ENCODE assay signal across 20 cellular contexts in the genomic region with DNA sequence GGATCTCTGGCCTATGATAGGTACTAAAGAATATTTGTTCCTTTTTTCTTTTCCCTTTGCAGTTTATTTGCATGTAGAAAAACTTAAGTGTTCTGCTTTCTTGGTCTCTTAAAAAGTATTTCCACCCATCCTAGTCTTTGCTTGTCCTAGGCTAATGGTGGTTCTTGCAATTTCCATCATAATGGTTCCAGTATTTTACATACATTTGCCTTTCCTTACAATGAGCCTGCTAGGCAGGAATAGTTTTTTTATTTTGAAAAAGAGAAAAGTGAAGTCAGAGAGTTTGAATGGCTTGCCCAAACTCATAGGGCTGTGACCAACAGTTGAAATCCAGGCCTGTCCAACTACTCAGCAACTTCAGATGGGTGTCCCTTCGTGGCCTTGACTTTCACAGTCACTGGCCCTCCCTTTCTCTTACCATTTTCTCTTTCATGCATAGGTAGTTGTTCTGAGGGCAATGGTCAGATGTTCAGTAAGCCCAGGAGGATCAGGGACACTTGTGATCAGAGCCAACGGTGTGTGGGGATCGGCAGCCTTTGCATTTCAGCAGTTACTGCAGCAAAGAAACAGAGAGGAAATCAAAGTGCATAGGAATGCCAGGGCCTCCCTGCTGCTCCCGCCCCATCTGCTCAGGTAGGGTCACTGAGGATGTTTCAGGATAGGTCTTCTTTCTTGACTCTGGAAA.
"Had no signal": no experiment of that assay in that cellular context is flagged by ENCODE, and none has a peak within 500 bp of the region (broad histone marks: within the 10 kb centered on the region; RNA-seq: fewer than 3 reads in every experiment).

No MANE protein-coding gene starts in this region.

- ATAC-seq: activated naive CD8-positive, alpha-beta T cell treated with anti-CD3 and anti-CD28 coated beads, Interleukin-2, amount 50 U/mL, for 24 hours; effector memory CD8-positive, alpha-beta T cell; stimulated activated naive CD8-positive, alpha-beta T cell treated with anti-CD3 and anti-CD28 coated beads, Interleukin-15, Interleukin-2, amounts not matched to agents 100 U/mL and 50 U/mL, for 24 hours had no signal

- H3K4me3 Mint-ChIP-seq: activated naive CD4-positive, alpha-beta T cell treated with anti-CD3 and anti-CD28 coated beads for 36 hours; activated naive CD8-positive, alpha-beta T cell treated with anti-CD3 and anti-CD28 coated beads, Interleukin-2, amount 50 U/mL, for 24 hours; effector memory CD8-positive, alpha-beta T cell; immature natural killer cell; nephron progenitor cell had no signal

- H3K4me1 Mint-ChIP-seq: immature natural killer cell had no signal

- H3K36me3 Mint-ChIP-seq: immature natural killer cell had no signal

- H3K36me3 ChIP-seq: breast epithelium, gastroesophageal sphincter, heart right ventricle, prostate gland, transverse colon had no signal

- DNase-seq: activated CD4-positive, alpha-beta T cell treated with anti-CD3 and anti-CD28 coated beads for 1 hour; activated CD4-positive, alpha-beta T cell treated with anti-CD3 and anti-CD28 coated beads, Interleukin-2, amount 50 U/mL, for 4 hours; activated naive CD4-positive, alpha-beta T cell treated with anti-CD3 and anti-CD28 coated beads for 36 hours; activated naive CD8-positive, alpha-beta T cell treated with anti-CD3 and anti-CD28 coated beads, Interleukin-2, amount 50 U/mL, for 24 hours; dermis blood vessel endothelial cell; effector memory CD8-positive, alpha-beta T cell; heart right ventricle; immature natural killer cell; nephron progenitor cell; stimulated activated CD4-positive, alpha-beta T cell treated with anti-CD3 and anti-CD28 coated beads, Interleukin-4, amount 100 ng/mL, for 4 hours; stimulated activated CD8-positive, alpha-beta memory T cell treated with anti-CD3 and anti-CD28 coated beads, Interleukin-4, amount 100 ng/mL, for 48 hours; stimulated activated naive CD8-positive, alpha-beta T cell treated with anti-CD3 and anti-CD28 coated beads, Interleukin-15, Interleukin-2, amounts not matched to agents 100 U/mL and 50 U/mL, for 24 hours; T1000 had no signal

- H3K27me3 Mint-ChIP-seq: activated naive CD8-positive, alpha-beta T cell treated with anti-CD3 and anti-CD28 coated beads, Interleukin-2, amount 50 U/mL, for 24 hours; effector memory CD8-positive, alpha-beta T cell had no signal

- H3K4me3 ChIP-seq: breast epithelium, gastroesophageal sphincter, heart right ventricle, prostate gland, skin epidermis, transverse colon had no signal

- H3K27ac Mint-ChIP-seq: activated naive CD4-positive, alpha-beta T cell treated with anti-CD3 and anti-CD28 coated beads for 36 hours; activated naive CD8-positive, alpha-beta T cell treated with anti-CD3 and anti-CD28 coated beads, Interleukin-2, amount 50 U/mL, for 24 hours; activated T-helper 2 cell treated with anti-CD3 and anti-CD28 coated beads, Interferon-gamma antibody, Interleukin-2, Interleukin-4, amounts not matched to agents 10 μg/mL and 5 μg/mL and 100 μg/mL, durations not matched to agents 14 hours and 24 hours and 36 hours; effector memory CD8-positive, alpha-beta T cell; immature natural killer cell; nephron progenitor cell had no signal

- H3K4me1 ChIP-seq: breast epithelium, gastroesophageal sphincter, prostate gland, transverse colon had no signal

- H3K27me3 ChIP-seq: breast epithelium, gastroesophageal sphincter, heart right ventricle, transverse colon had no signal

- H3K27ac ChIP-seq: breast epithelium, epithelial cell of prostate, gastroesophageal sphincter, prostate gland had no signal

- H3K9me3 ChIP-seq: breast epithelium, gastroesophageal sphincter, heart right ventricle, prostate gland, transverse colon had no signal
